In the genomic region with DNA sequence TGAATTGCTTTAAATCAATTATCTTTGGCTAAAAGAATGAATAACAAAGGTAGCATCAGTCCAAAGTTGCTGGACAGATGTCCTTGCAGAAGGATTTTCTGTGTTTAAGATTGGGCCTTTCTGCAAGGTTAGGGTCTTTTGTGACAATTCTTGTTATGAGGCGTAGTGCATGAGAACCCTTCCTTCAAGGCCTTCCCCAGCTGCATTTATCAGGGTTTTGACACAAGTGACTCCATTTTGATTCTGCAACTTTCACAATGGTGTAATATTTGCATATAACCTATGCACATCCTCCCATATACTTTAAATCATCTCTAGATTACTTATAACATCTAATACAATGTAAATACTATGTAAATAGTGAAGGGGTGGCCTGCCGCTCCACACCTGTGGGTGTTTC, we compare ENCODE assay signal across 17 cellular contexts. TPM values are rescaled to one million over a fixed set of nuclear protein-coding genes. Genes with fewer than 3 reads are reported as not detected.
DNase-seq lines count a peak whose midpoint lies in the region; ATAC-seq and TF ChIP-seq lines count a peak whose summit lies in the region.
"Had no signal": no experiment of that assay in that cellular context is flagged by ENCODE, and none has a peak within 500 bp of the region (broad histone marks: within the 10 kb centered on the region; RNA-seq: fewer than 3 reads in every experiment).

No MANE protein-coding gene starts in this region.

- H3K9me3 Mint-ChIP-seq in activated CD8-positive, alpha-beta memory T cell treated with anti-CD3 and anti-CD28 coated beads, Interleukin-2, amount 10 ng/mL, durations not matched to agents 7 days and 5 days (ENCODE audit: low read depth): no peaks in the 10 kb centered on the region
- H3K9me3 Mint-ChIP-seq in brain: peaks cover 0 to 5% (median 0%) of the 10 kb centered on the region in 5 experiments

- no peak for TF ChIP-seq POLR2A in IMR-90 (IDR thresholded peaks at IDR 0.05; ENCODE audit: low read depth, low read length)

- H2AK5ac ChIP-seq in IMR-90 (ENCODE audit: low read depth, low read length): no peak overlapping the region
- H2AK5ac ChIP-seq in neuronal stem cell (ENCODE audit: low read depth, low read length): no peak overlapping the region

- H3K4me2 ChIP-seq in IMR-90 (ENCODE audit: low read depth, low read length) (no peak overlapping the region), neuronal stem cell (ENCODE audit: insufficient read depth, low read length, poor library complexity, severe bottlenecking) (no peak overlapping the region)

- H2AFZ ChIP-seq in IMR-90 (replicated peaks; ENCODE audit: low read length, poor library complexity): no peak overlapping the region
- peak overlapping the region; percentile 92 for H2AFZ ChIP-seq in neuronal stem cell (ENCODE audit: low read length)

- H2BK12ac ChIP-seq in neuronal stem cell (ENCODE audit: low read length): no peak overlapping the region

- H3K9me1 ChIP-seq in IMR-90 (ENCODE audit: insufficient read depth, low read length): peaks cover 6% of the 10 kb centered on the region

- no peak for TF ChIP-seq CTCF in IMR-90 (conservative IDR thresholded peaks at IDR 0.05; ENCODE audit: low read depth, low read length)
- TF ChIP-seq CTCF in brain (conservative IDR thresholded peaks at IDR 0.05): no peak

- dilution Hi-C loops in IMR-90 (cut with HindIII; ENCODE audit: low sequenced_read_pairs, unreplicated experiment): no loop called here

- WGBS in IMR-90 (ENCODE audit: extremely low coverage in 2 of 2, insufficient read length in 1 of 2), 2 experiments: no CpG with 5 or more reads among the region's 2 CpGs
- WGBS in neuronal stem cell (ENCODE audit: extremely low coverage in 2 of 2, insufficient read length in 2 of 2, insufficient replicate concordance in 1 of 2), 2 donors: no CpG with 5 or more reads among the region's 2 CpGs

- peak overlapping the region; percentile 93 for H3K27ac Mint-ChIP-seq in activated CD8-positive, alpha-beta memory T cell treated with anti-CD3 and anti-CD28 coated beads, Interleukin-2, amount 10 ng/mL, durations not matched to agents 7 days and 5 days
- H3K27ac Mint-ChIP-seq in brain: peak overlapping the region in 2 of 5 experiments; percentile 13 to 97

- H2BK5ac ChIP-seq in IMR-90 (ENCODE audit: low read depth, low read length, poor library complexity, severe bottlenecking): no peak overlapping the region
- H2BK5ac ChIP-seq in neuronal stem cell (ENCODE audit: low read length): no peak overlapping the region

- H2AK9ac ChIP-seq in IMR-90 (replicated peaks; ENCODE audit: low read depth, low read length, poor library complexity): no peak overlapping the region

- CTCF ChIA-PET in activated CD8-positive, alpha-beta memory T cell treated with anti-CD3 and anti-CD28 coated beads, Interleukin-2, amount 10 ng/mL, durations not matched to agents 7 days and 5 days (lab: Charles Lee): no interaction called here
- CTCF ChIA-PET in IMR-90 (lab: Yijun Ruan, JAX): no interaction called here

- H3K14ac ChIP-seq in IMR-90 (replicated peaks; ENCODE audit: low read depth, low read length) (no peak overlapping the region), neuronal stem cell (ENCODE audit: low read length) (no peak overlapping the region)

- H3K9ac ChIP-seq in IMR-90 (ENCODE audit: low read depth, low read length) (no peak overlapping the region), neuronal stem cell (ENCODE audit: low read depth, low read length, poor library complexity) (no peak overlapping the region)

- H3K9me3 ChIP-seq in IMR-90 (ENCODE audit: control insufficient read depth, insufficient read depth, low read length): no peaks in the 10 kb centered on the region
- H3K9me3 ChIP-seq in neuronal stem cell (replicated peaks in 1 of 2; ENCODE audit: control insufficient read depth in 2 of 2, insufficient read depth in 1 of 2, low read depth in 1 of 2, low read length in 2 of 2): no peaks in the 10 kb centered on the region
- H3K9me3 ChIP-seq: left ventricle myocardium inferior had no signal

- no peak overlapping the region for H2BK15ac ChIP-seq in IMR-90 (ENCODE audit: low read depth, low read length)
- H2BK15ac ChIP-seq in neuronal stem cell (ENCODE audit: low read length): no peak overlapping the region

- H3K36me3 ChIP-seq in IMR-90 (ENCODE audit: control insufficient read depth, insufficient read depth, low read length): peaks cover 9% of the 10 kb centered on the region
- peaks cover 8 to 25% of the 10 kb centered on the region in 2 donors for H3K36me3 ChIP-seq in neuronal stem cell (replicated peaks in 1 of 2; ENCODE audit: control insufficient read depth in 2 of 2, insufficient read depth in 2 of 2, low read length in 2 of 2)

- peak overlapping the region; percentile 90 to 94 for H4K8ac ChIP-seq in IMR-90 (ENCODE audit: low read depth in 2 of 2, low read length in 2 of 2)
- H4K8ac ChIP-seq in neuronal stem cell (ENCODE audit: low read depth, low read length): no peak overlapping the region

- intact Hi-C loops in IMR-90 (cut with micrococcal nuclease): loop anchor here (5.0 kb wide), 1 partner anchor 261 kb away; a partner anchor contains a TSS

- H3K4ac ChIP-seq in IMR-90 (ENCODE audit: low read depth, low read length): no peak overlapping the region; the same call in 1 of the 2 replicates
- no peak overlapping the region for H3K4ac ChIP-seq in neuronal stem cell (ENCODE audit: low read length)

- no peak overlapping the region for H3K56ac ChIP-seq in IMR-90 (ENCODE audit: extremely low read depth, insufficient read depth, low read length)

- H3K27me3 ChIP-seq in IMR-90 (ENCODE audit: control insufficient read depth, insufficient read depth, low read length): no peaks in the 10 kb centered on the region
- H3K27me3 ChIP-seq in neuronal stem cell (ENCODE audit: control insufficient read depth in 3 of 3, insufficient read depth in 3 of 3, low read depth in 1 of 3, low read length in 3 of 3): peaks cover 0 to 6% (median 0%) of the 10 kb centered on the region in 3 experiments

- H3K4me1 ChIP-seq in IMR-90 (ENCODE audit: control insufficient read depth, insufficient read depth, low read length) (no peaks in the 10 kb centered on the region), neuronal stem cell (ENCODE audit: control insufficient read depth in 2 of 2, insufficient read depth in 1 of 2, low read depth in 1 of 2, low read length in 2 of 2) (peaks cover 0 to 2% of the 10 kb centered on the region in 2 donors)

- peaks cover 15% of the 10 kb centered on the region for H3K36me3 Mint-ChIP-seq in activated CD8-positive, alpha-beta memory T cell treated with anti-CD3 and anti-CD28 coated beads, Interleukin-2, amount 10 ng/mL, durations not matched to agents 7 days and 5 days
- peaks cover 24% of the 10 kb centered on the region for H3K36me3 Mint-ChIP-seq in brain

- H4K5ac ChIP-seq in IMR-90 (ENCODE audit: low read depth, low read length): no peak overlapping the region

- in situ Hi-C loops in IMR-90 (cut with MboI; ENCODE audit: low sequenced_read_pairs): no loop called here

- POLR2A ChIA-PET in IMR-90 (lab: Charles Lee; ENCODE audit: unreplicated experiment): no interaction called here

- no TSS peak for BruUV-seq in IMR-90 (replicated peaks; lab: Mats Ljungman, UMichigan)

- peak overlapping the region; percentile 91 for H3K4me3 Mint-ChIP-seq in activated CD8-positive, alpha-beta memory T cell treated with anti-CD3 and anti-CD28 coated beads, Interleukin-2, amount 10 ng/mL, durations not matched to agents 7 days and 5 days
- peak overlapping the region; percentile 93 to 96 (median 96) for H3K4me3 Mint-ChIP-seq in brain

- H4K91ac ChIP-seq in IMR-90 (ENCODE audit: insufficient read depth, low read depth, low read length) (no peak overlapping the region), neuronal stem cell (ENCODE audit: low read depth, low read length, poor library complexity) (no peak overlapping the region)

- no peak for DNase-seq in activated CD8-positive, alpha-beta memory T cell treated with anti-CD3 and anti-CD28 coated beads, Interleukin-2, amount 10 ng/mL, durations not matched to agents 7 days and 5 days
- DNase-seq in activated CD8-positive, alpha-beta memory T cell treated with anti-CD3 and anti-CD28 coated beads, Interleukin-2, amount 50 U/mL, for 48 hours: no peak
- DNase-seq in IMR-90: no peak
- DNase-seq in neuronal stem cell (ENCODE audit: low spot score): no peak
- DNase-seq in medulla oblongata (ENCODE audit: extremely low spot score): no peak
- no peak for DNase-seq in epidermal melanocyte (ENCODE audit: insufficient read length, low spot score)
- DNase-seq: ACHN; activated CD8-positive, alpha-beta memory T cell treated with anti-CD3 and anti-CD28 coated beads for 24 hours; activated gamma-delta T cell; aorta; foreskin fibroblast; GOT3; left ventricle myocardium inferior; NCI-H187 treated with DMSO at 0.1 percent for 48 hours; stimulated activated CD4-positive, alpha-beta T cell treated with anti-CD3 and anti-CD28 coated beads, Interleukin-1b, Interleukin-23, amount 100 ng/mL, for 48 hours had no signal

- no peak overlapping the region for H3K23ac ChIP-seq in IMR-90 (ENCODE audit: low read depth, low read length)
- no peak overlapping the region for H3K23ac ChIP-seq in neuronal stem cell (ENCODE audit: low read depth, low read length, poor library complexity)

- H3K79me1 ChIP-seq in IMR-90 (ENCODE audit: low read depth in 1 of 2, low read length in 2 of 2): peaks cover 15 to 24% of the 10 kb centered on the region in 2 experiments; a peak in 3 of 4 replicates
- peaks cover 3% of the 10 kb centered on the region for H3K79me1 ChIP-seq in neuronal stem cell (ENCODE audit: low read depth, low read length)

- H3K4me3 ChIP-seq in IMR-90 (ENCODE audit: insufficient read depth, low read depth, low read length): no peak overlapping the region
- H3K4me3 ChIP-seq in neuronal stem cell (ENCODE audit: low read length in 2 of 2): no peak overlapping the region

- H3K27me3 Mint-ChIP-seq in activated CD8-positive, alpha-beta memory T cell treated with anti-CD3 and anti-CD28 coated beads, Interleukin-2, amount 10 ng/mL, durations not matched to agents 7 days and 5 days: peaks cover 3% of the 10 kb centered on the region
- peaks cover 28% of the 10 kb centered on the region for H3K27me3 Mint-ChIP-seq in brain

- H3K18ac ChIP-seq in IMR-90 (ENCODE audit: low read depth, low read length) (no peak overlapping the region), neuronal stem cell (ENCODE audit: low read length) (no peak overlapping the region)

- no peak for ATAC-seq in activated CD8-positive, alpha-beta memory T cell treated with anti-CD3 and anti-CD28 coated beads, Interleukin-2, amount 10 ng/mL, durations not matched to agents 7 days and 5 days
- ATAC-seq in IMR-90 (ENCODE audit: low read depth) (no peak), HG03354 (IDR thresholded peaks at IDR 0.05; ENCODE audit: poor library complexity, severe bottlenecking, unreplicated experiment) (no peak)

- no peak for TF ChIP-seq RAD21 in IMR-90 (IDR thresholded peaks at IDR 0.05; ENCODE audit: low read length)

- H3K27ac ChIP-seq in IMR-90 (ENCODE audit: insufficient read depth, low read length) (no peak overlapping the region), neuronal stem cell (replicated peaks; ENCODE audit: low read length) (no peak overlapping the region)

- H2BK120ac ChIP-seq in IMR-90 (ENCODE audit: low read depth, low read length) (no peak overlapping the region), neuronal stem cell (ENCODE audit: low read depth, low read length) (no peak overlapping the region)

- H3K4me1 Mint-ChIP-seq in activated CD8-positive, alpha-beta memory T cell treated with anti-CD3 and anti-CD28 coated beads, Interleukin-2, amount 10 ng/mL, durations not matched to agents 7 days and 5 days: peaks cover 37% of the 10 kb centered on the region
- H3K4me1 Mint-ChIP-seq in brain: peaks cover 23% of the 10 kb centered on the region

- H4K20me1 ChIP-seq in IMR-90 (ENCODE audit: insufficient read depth, low read length): peaks cover 6% of the 10 kb centered on the region; the same call in 1 of the 2 replicates

- H2BK20ac ChIP-seq in IMR-90 (ENCODE audit: low read depth, low read length): no peak overlapping the region

RNA-seq across cellular contexts. Expression of a gene that starts 1.1 kb away (rescaled TPM):
- 10 to 100 TPM; 17.9 to 20.9 TPM for total RNA-seq in activated CD8-positive, alpha-beta memory T cell treated with anti-CD3 and anti-CD28 coated beads, Interleukin-2, amount 10 ng/mL, durations not matched to agents 7 days and 5 days
- 7.5 and 9.5 TPM in 2 replicates for total RNA-seq in IMR-90 (2012; rRNA removed)
- polyA plus RNA-seq in IMR-90 (2012; rRNA removed): 7.7 and 11.4 TPM in 2 replicates
- polyA plus RNA-seq in IMR-90 (2012; cell fraction: cytosol; rRNA removed): 2.6 and 3.6 TPM in 2 replicates
- 18.4 and 35.9 TPM in 2 replicates for polyA plus RNA-seq in IMR-90 (2012; cell fraction: nucleus; rRNA removed; ENCODE audit: low replicate concordance)
- 8.8 TPM for polyA plus RNA-seq in brain (ENCODE audit: insufficient read depth, low read depth, low replicate concordance)
- 16.1 TPM for polyA plus RNA-seq in neuronal stem cell (2013, experiment 1 of 2)
- 15.6 TPM for polyA plus RNA-seq in neuronal stem cell (2013, experiment 2 of 2)

RNA-seq across cellular contexts. Expression of a gene that starts 8.4 kb away (rescaled TPM):
- total RNA-seq in activated CD8-positive, alpha-beta memory T cell treated with anti-CD3 and anti-CD28 coated beads, Interleukin-2, amount 10 ng/mL, durations not matched to agents 7 days and 5 days: 10 to 100 TPM; 47.8 to 52.3 TPM
- 110 and 222 TPM in 2 replicates for total RNA-seq in IMR-90 (2012; rRNA removed)
- 122 and 166 TPM in 2 replicates for polyA plus RNA-seq in IMR-90 (2012; rRNA removed)
- polyA plus RNA-seq in IMR-90 (2012; cell fraction: cytosol; rRNA removed): 441 and 499 TPM in 2 replicates
- polyA plus RNA-seq in IMR-90 (2012; cell fraction: nucleus; rRNA removed; ENCODE audit: low replicate concordance): 56.3 and 235 TPM in 2 replicates
- polyA plus RNA-seq in brain (ENCODE audit: insufficient read depth, low read depth, low replicate concordance): 190 TPM
- polyA plus RNA-seq in neuronal stem cell (2013, experiment 1 of 2): 9.9 TPM
- 10.5 TPM for polyA plus RNA-seq in neuronal stem cell (2013, experiment 2 of 2)
